In genomic region chr1:45630429-45630828, GRCh38 we compare ENCODE assay signal across 13 cellular contexts.
"Had no signal": no experiment of that assay in that cellular context is flagged by ENCODE, and none has a peak within 500 bp of the region (broad histone marks: within the 10 kb centered on the region; RNA-seq: fewer than 3 reads in every experiment).

No MANE protein-coding gene starts in this region.

- H3K4me1 ChIP-seq: vagina had no signal

- ATAC-seq: left lobe of liver, SK-N-SH treated with all-trans-retinoic acid at 6 μM for 48 hours had no signal

- H3K9me3 ChIP-seq: tibial nerve, vagina had no signal

- H3K27me3 Mint-ChIP-seq: naive B cell had no signal

- DNase-seq: activated CD4-positive, alpha-beta T cell treated with anti-CD3 and anti-CD28 coated beads for 1 hour; activated naive CD4-positive, alpha-beta T cell treated with anti-CD3 and anti-CD28 coated beads, Interleukin-2, amount 50 U/mL, for 16 hours; anterior cingulate cortex; effector memory CD4-positive, alpha-beta T cell; mammary epithelial cell; naive B cell; stimulated activated CD4-positive, alpha-beta T cell treated with anti-CD3 and anti-CD28 coated beads, Interleukin-1b, Interleukin-23, amount 100 ng/mL, for 48 hours had no signal

- H3K4me3 ChIP-seq: tibial nerve, vagina had no signal

- H3K9me3 Mint-ChIP-seq: naive B cell had no signal

- H3K27ac ChIP-seq: epithelial cell of prostate, vagina, VCaP had no signal

- H3K4me3 Mint-ChIP-seq: naive B cell had no signal

- H3K4me1 Mint-ChIP-seq: naive B cell had no signal

- H3K27me3 ChIP-seq: tibial nerve, vagina had no signal
